In genomic region chr10:11684341-11684716, GRCh38 we compare ENCODE assay signal across 7 cellular contexts. TPM values are rescaled to one million over a fixed set of nuclear protein-coding genes. Genes with fewer than 3 reads are reported as not detected.
DNase-seq lines count a peak whose midpoint lies in the region; ATAC-seq and TF ChIP-seq lines count a peak whose summit lies in the region.
"Not testable (repeated sequence)": the region's sequence is repeated elsewhere in the genome, so short reads cannot be mapped to it uniquely, and the experiment has no call there.

No MANE protein-coding gene starts in this region.

- ATAC-seq in GM18508 (IDR thresholded peaks at IDR 0.05; ENCODE audit: insufficient read depth, unreplicated experiment) (peak; percentile 12), GM21717 (IDR thresholded peaks at IDR 0.05; ENCODE audit: unreplicated experiment) (peak; percentile 1), HG03139 (IDR thresholded peaks at IDR 0.05; ENCODE audit: unreplicated experiment) (peak; percentile 9)

- H4K20me1 ChIP-seq in fibroblast of lung (ENCODE audit: control insufficient read depth, extremely low read depth, insufficient read depth, low read length): not testable (repeated sequence)

- H3K36me3 Mint-ChIP-seq in activated naive CD4-positive, alpha-beta T cell treated with anti-CD3 and anti-CD28 coated beads, Interleukin-2, amount 50 U/mL, for 24 hours: not testable (repeated sequence)

- peak overlapping the region; percentile 67 for H3K4me2 ChIP-seq in fibroblast of lung (ENCODE audit: extremely low read depth, insufficient read depth, low read length)

- H3K27me3 Mint-ChIP-seq in activated naive CD4-positive, alpha-beta T cell treated with anti-CD3 and anti-CD28 coated beads, Interleukin-2, amount 50 U/mL, for 24 hours: not testable (repeated sequence)

- not testable (repeated sequence) for TF ChIP-seq CTCF in Peyer's patch (IDR thresholded peaks at IDR 0.05); fibroblast of lung (conservative IDR thresholded peaks at IDR 0.05 in 1 of 2, IDR thresholded peaks at IDR 0.05 in 1 of 2; ENCODE audit: low read depth in 1 of 2, low read length in 2 of 2); prostate gland (IDR thresholded peaks at IDR 0.05)

- peaks cover 72% of the 10 kb centered on the region for H3K4me1 Mint-ChIP-seq in activated naive CD4-positive, alpha-beta T cell treated with anti-CD3 and anti-CD28 coated beads, Interleukin-2, amount 50 U/mL, for 24 hours

- H3K9ac ChIP-seq in fibroblast of lung (ENCODE audit: insufficient read depth, low read length): not testable (repeated sequence)

- H3K4me3 ChIP-seq in Peyer's patch: peak overlapping the region in 3 of 4 donors; percentile 31 to 38 (median 36)
- not testable (repeated sequence) for H3K4me3 ChIP-seq in fibroblast of lung (replicated peaks in 1 of 4; ENCODE audit: control extremely low read depth in 1 of 4, insufficient read depth in 1 of 4, low read depth in 3 of 4, low read length in 4 of 4); prostate gland

- not testable (repeated sequence) for H3K27me3 ChIP-seq in Peyer's patch; fibroblast of lung (ENCODE audit: control insufficient read depth, insufficient read depth, low read length); prostate gland (replicated peaks; ENCODE audit: insufficient read depth)

- H3K9me3 Mint-ChIP-seq in activated naive CD4-positive, alpha-beta T cell treated with anti-CD3 and anti-CD28 coated beads, Interleukin-2, amount 50 U/mL, for 24 hours: not testable (repeated sequence)

- H3K4me1 ChIP-seq in Peyer's patch: peaks cover 0 to 33% (median 23%) of the 10 kb centered on the region in 4 donors
- not testable (repeated sequence) for H3K4me1 ChIP-seq in fibroblast of lung (ENCODE audit: control insufficient read depth, extremely low read depth, insufficient read depth, low read length); prostate gland (replicated peaks)

- not testable (repeated sequence) for H2AFZ ChIP-seq in fibroblast of lung (ENCODE audit: low read length)

- DNase-seq in Peyer's patch: peak in 2 of 3 donors; percentile 75 to 78
- not testable (repeated sequence) for DNase-seq in fibroblast of lung (ENCODE audit: low read depth in 2 of 2); prostate gland (ENCODE audit: low spot score)

- peak overlapping the region; percentile 94 for H3K27ac Mint-ChIP-seq in activated naive CD4-positive, alpha-beta T cell treated with anti-CD3 and anti-CD28 coated beads, Interleukin-2, amount 50 U/mL, for 24 hours

- 69% methylated on average over 4 of the region's 4 CpGs for WGBS in prostate gland

- intact Hi-C loops in prostate gland (cut with DNase I): not testable (repeated sequence)

- H3K27ac ChIP-seq in Peyer's patch: peak overlapping the region; percentile 74 to 89 (median 84)
- H3K27ac ChIP-seq in fibroblast of lung (ENCODE audit: insufficient read depth, low read length): not testable (repeated sequence)
- H3K27ac ChIP-seq in prostate gland: peak overlapping the region; percentile 71 to 74

- not testable (repeated sequence) for TF ChIP-seq POLR2A in Peyer's patch (IDR thresholded peaks at IDR 0.05); prostate gland (IDR thresholded peaks at IDR 0.05)

- not testable (repeated sequence) for H3K79me2 ChIP-seq in fibroblast of lung (ENCODE audit: control insufficient read depth, insufficient read depth, low read length)

- peak overlapping the region; percentile 80 for H3K4me3 Mint-ChIP-seq in activated naive CD4-positive, alpha-beta T cell treated with anti-CD3 and anti-CD28 coated beads, Interleukin-2, amount 50 U/mL, for 24 hours

- H3K36me3 ChIP-seq in Peyer's patch; fibroblast of lung (ENCODE audit: control insufficient read depth, insufficient read depth, low read length); prostate gland: not testable (repeated sequence)

- not testable (repeated sequence) for H3K9me3 ChIP-seq in Peyer's patch; fibroblast of lung (ENCODE audit: control insufficient read depth, insufficient read depth, low read depth, low read length); prostate gland

RNA-seq across cellular contexts. Expression of gene ECHDC3, which starts 57.9 kb away (rescaled TPM):
- 10 to 100 TPM in 1 of 4 donors, 1 to 10 TPM in 3; 2.0 to 16.5 (median 6.1) TPM for total RNA-seq in Peyer's patch
- 16.2 and 17.7 TPM in 2 replicates for total RNA-seq in fibroblast of lung
- polyA plus RNA-seq in fibroblast of lung: 6.1 and 13.8 TPM in 2 replicates
- 6.0 and 12.9 TPM in 2 replicates for polyA plus RNA-seq in fibroblast of lung (2012)
- 2.8 and 26.5 TPM in 2 replicates for polyA minus RNA-seq in fibroblast of lung (ENCODE audit: low replicate concordance)
- 10 to 100 TPM; 77.6 to 98.3 TPM for total RNA-seq in prostate gland
